Comparison of ENCODE assay signal across 12 cellular contexts in the genomic region with DNA sequence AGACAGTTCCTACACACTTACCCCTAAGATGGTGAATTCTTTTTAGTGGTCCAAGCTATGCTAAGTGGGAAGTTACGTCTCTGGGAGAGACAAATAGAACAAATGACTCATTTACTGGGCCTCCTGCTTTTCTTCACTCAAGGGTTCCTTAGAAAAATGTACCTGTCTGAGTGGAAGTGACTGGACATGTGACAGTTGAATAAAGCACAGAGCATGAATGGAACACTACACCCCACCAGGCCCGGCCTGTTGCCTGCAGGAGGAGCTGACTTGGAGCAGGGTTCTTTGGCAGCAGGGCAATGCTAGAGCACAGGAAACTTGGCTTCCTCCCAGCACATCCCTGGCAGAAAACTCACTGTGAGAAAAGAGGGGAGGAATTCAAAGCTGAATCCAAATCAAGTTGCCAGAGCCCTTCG.
A peak's percentile ranks its signal among the peaks of the same experiment; 100 is the strongest.
DNase-seq lines count a peak whose midpoint lies in the region; ATAC-seq, FAIRE-seq and TF ChIP-seq lines count a peak whose summit lies in the region.
"Had no signal": no experiment of that assay in that cellular context is flagged by ENCODE, and none has a peak within 500 bp of the region (broad histone marks: within the 10 kb centered on the region; RNA-seq: fewer than 3 reads in every experiment).

No MANE protein-coding gene starts in this region.

- H3K36me3 Mint-ChIP-seq in chondrocyte (ENCODE audit: low read depth) (no peaks in the 10 kb centered on the region), Caco-2 (ENCODE audit: insufficient read depth, unreplicated experiment) (no peaks in the 10 kb centered on the region)
- H3K36me3 Mint-ChIP-seq in activated T-cell treated with anti-CD3 and anti-CD28 coated beads, Interleukin-2, amount 50 U/mL, for 72 hours (ENCODE audit: insufficient read depth in 2 of 2) = no peaks in the 10 kb centered on the region

- H3K36me3 ChIP-seq in Caco-2 (ENCODE audit: control insufficient read depth, insufficient read depth, low read length) = no peaks in the 10 kb centered on the region

- H3K27me3 Mint-ChIP-seq in chondrocyte (ENCODE audit: low read depth) (no peaks in the 10 kb centered on the region), Caco-2 (ENCODE audit: insufficient read depth, unreplicated experiment) (no peaks in the 10 kb centered on the region)
- H3K27me3 Mint-ChIP-seq in activated T-cell treated with anti-CD3 and anti-CD28 coated beads, Interleukin-2, amount 50 U/mL, for 72 hours (ENCODE audit: low read depth) = no peaks in the 10 kb centered on the region

- H3K9me3 ChIP-seq in Caco-2 = no peaks in the 10 kb centered on the region

- peak; percentile 17 for DNase-seq in NCI-H1105 (lab: John Stamatoyannopoulos, UW)
- DNase-seq in chondrocyte (ENCODE audit: low spot score) = no peak
- DNase-seq in islet precursor cell = peak; percentile 90
- DNase-seq in superior temporal gyrus (ENCODE audit: extremely low spot score) = peak; percentile 80
- DNase-seq in GM12892 (ENCODE audit: insufficient read length) = no peak
- no peak for DNase-seq in Caco-2
- DNase-seq in activated T-cell treated with anti-CD3 and anti-CD28 coated beads, Interleukin-2, amount 50 U/mL, for 72 hours = no peak
- DNase-seq: activated naive CD4-positive, alpha-beta T cell treated with anti-CD3 and anti-CD28 coated beads, Interleukin-2, amount 50 U/mL, for 16 hours; NCI-H510A; stimulated activated CD4-positive, alpha-beta T cell treated with anti-CD3 and anti-CD28 coated beads, Interleukin-2, amount 100 ng/mL, for 24 hours had no signal

- H3K4me3 Mint-ChIP-seq in chondrocyte (ENCODE audit: unreplicated experiment) (no peak overlapping the region), Caco-2 (ENCODE audit: unreplicated experiment) (no peak overlapping the region)
- H3K4me3 Mint-ChIP-seq in activated T-cell treated with anti-CD3 and anti-CD28 coated beads, Interleukin-2, amount 50 U/mL, for 72 hours = no peak overlapping the region

- POLR2A ChIA-PET in Caco-2 (lab: Charles Lee) = no interaction called here

- intact Hi-C loops in Caco-2 (cut with micrococcal nuclease; ENCODE audit: unreplicated experiment) = no loop called here

- no peak for FAIRE-seq in GM12892 (lab: Jason Lieb, UNC)
- FAIRE-seq: TTC549 had no signal

- H3K4me1 ChIP-seq in Caco-2 = no peaks in the 10 kb centered on the region

- H3K4me3 ChIP-seq in Caco-2 (ENCODE audit: low read depth, low read length) = no peak overlapping the region

- peaks cover 14% of the 10 kb centered on the region for H3K4me1 Mint-ChIP-seq in chondrocyte (ENCODE audit: low read depth)
- H3K4me1 Mint-ChIP-seq in Caco-2 (ENCODE audit: low read depth, unreplicated experiment) = no peaks in the 10 kb centered on the region
- no peaks in the 10 kb centered on the region for H3K4me1 Mint-ChIP-seq in activated T-cell treated with anti-CD3 and anti-CD28 coated beads, Interleukin-2, amount 50 U/mL, for 72 hours (ENCODE audit: low read depth)

- H3K27ac Mint-ChIP-seq in chondrocyte (ENCODE audit: unreplicated experiment) (peak overlapping the region; percentile 53), Caco-2 (ENCODE audit: unreplicated experiment) (no peak overlapping the region)
- no peak overlapping the region for H3K27ac Mint-ChIP-seq in activated T-cell treated with anti-CD3 and anti-CD28 coated beads, Interleukin-2, amount 50 U/mL, for 72 hours

- no peak for TF ChIP-seq POLR2A in GM12892 (IDR thresholded peaks at IDR 0.05; ENCODE audit: low read depth, low read length)

- CTCF ChIA-PET in Caco-2 (lab: Charles Lee) = no interaction called here

- no peaks in the 10 kb centered on the region for H3K27me3 ChIP-seq in Caco-2 (replicated peaks; ENCODE audit: control insufficient read depth, insufficient read depth, low read length)

- BruUV-seq in Caco-2 (replicated peaks; lab: Mats Ljungman, UMichigan) = no TSS peak

- ATAC-seq in GM21515 (IDR thresholded peaks at IDR 0.05; ENCODE audit: unreplicated experiment) = no peak
- no peak for ATAC-seq in activated T-cell treated with anti-CD3 and anti-CD28 coated beads, Interleukin-2, amount 50 U/mL, for 72 hours (replicated peaks in 1 of 2)

- H3K9me3 Mint-ChIP-seq in chondrocyte (ENCODE audit: low read depth) (no peaks in the 10 kb centered on the region), Caco-2 (ENCODE audit: unreplicated experiment) (no peaks in the 10 kb centered on the region)
- H3K9me3 Mint-ChIP-seq in activated T-cell treated with anti-CD3 and anti-CD28 coated beads, Interleukin-2, amount 50 U/mL, for 72 hours = peaks cover 2 to 5% of the 10 kb centered on the region in 2 donors

- TF ChIP-seq CTCF in chondrocyte (IDR thresholded peaks at IDR 0.05) (peak; percentile 38), Caco-2 (IDR thresholded peaks at IDR 0.05; ENCODE audit: insufficient read depth in 1 of 2, low read depth in 1 of 2, low read length in 1 of 2, severe bottlenecking in 1 of 2, unreplicated experiment in 1 of 2) (no peak)

Comparison
In these comparisons a context has a peak if more than half of its experiments do, and no peak if none do; other contexts are left out.
1. DNase-seq: peak in NCI-H1105 (single experiment), islet precursor cell (single experiment) and superior temporal gyrus (single experiment); none in chondrocyte (single experiment), GM12892 (single experiment), Caco-2 (0 of 2) and activated T-cell treated with anti-CD3 and anti-CD28 coated beads, Interleukin-2, amount 50 U/mL, for 72 hours (0 of 2).